In genomic region chr1:99964806-99965205, GRCh38 we compare ENCODE assay signal across 14 cellular contexts. TPM values are rescaled to one million over a fixed set of nuclear protein-coding genes. Genes with fewer than 3 reads are reported as not detected.
DNase-seq lines count a peak whose midpoint lies in the region; ATAC-seq, FAIRE-seq and TF ChIP-seq lines count a peak whose summit lies in the region.
"Had no signal": no experiment of that assay in that cellular context is flagged by ENCODE, and none has a peak within 500 bp of the region (broad histone marks: within the 10 kb centered on the region; RNA-seq: fewer than 3 reads in every experiment).

No MANE protein-coding gene starts in this region.

- DNase-seq in DMS79 (lab: John Stamatoyannopoulos, UW) = peak; percentile 38
- DNase-seq in WTC11 (ENCODE audit: low spot score) = no peak
- DNase-seq in mesothelial cell of epicardium (ENCODE audit: low spot score in 2 of 2, unreplicated experiment in 2 of 2) = no peak
- DNase-seq in frontal cortex (ENCODE audit: low spot score in 2 of 2) = no peak
- DNase-seq in NCI-H2107 (lab: John Stamatoyannopoulos, UW) = no peak
- no peak for DNase-seq in NCI-H2081 treated with DMSO at 0.1 percent for 48 hours (lab: John Stamatoyannopoulos, UW)
- DNase-seq: Caco-2, DND-41, GOT3, NCI-H1436 treated with DMSO at 0.1 percent for 48 hours, NCI-H446, NCI-H774 had no signal

- H3K4me3 Mint-ChIP-seq in WTC11 = no peak overlapping the region
- H3K4me3 Mint-ChIP-seq in mesothelial cell of epicardium = no peak overlapping the region

- no peak for TF ChIP-seq EP300 in Ishikawa (IDR thresholded peaks at IDR 0.05; ENCODE audit: borderline replicate concordance)

- no peak for TF ChIP-seq RAD21 in Ishikawa (IDR thresholded peaks at IDR 0.05; ENCODE audit: low read depth)

- no peak for TF ChIP-seq CTCF in WTC11 (IDR thresholded peaks at IDR 0.05)
- no peak for TF ChIP-seq CTCF in mesothelial cell of epicardium (IDR thresholded peaks at IDR 0.05; ENCODE audit: unreplicated experiment)

- H3K4me1 Mint-ChIP-seq in WTC11 (peaks cover 12% of the 10 kb centered on the region), mesothelial cell of epicardium (peaks cover 28% of the 10 kb centered on the region)

- no peak overlapping the region for H3K27ac Mint-ChIP-seq in WTC11
- H3K27ac Mint-ChIP-seq in mesothelial cell of epicardium = peak overlapping the region; percentile 9

- no peak for FAIRE-seq in frontal cortex (lab: Jason Lieb, UNC)
- FAIRE-seq: RCC 7860 had no signal

- ATAC-seq in WTC11 = peak; percentile 31

- H3K27me3 Mint-ChIP-seq in WTC11 (ENCODE audit: low read depth) (no peaks in the 10 kb centered on the region), mesothelial cell of epicardium (ENCODE audit: low read depth) (no peaks in the 10 kb centered on the region)

- POLR2A ChIA-PET in WTC11 (lab: Charles Lee) = no interaction called here

- CTCF ChIA-PET in WTC11 (lab: Charles Lee) = no interaction called here

- H3K36me3 Mint-ChIP-seq in WTC11 (no peaks in the 10 kb centered on the region), mesothelial cell of epicardium (no peaks in the 10 kb centered on the region)

- no peaks in the 10 kb centered on the region for H3K9me3 Mint-ChIP-seq in WTC11
- H3K9me3 Mint-ChIP-seq in mesothelial cell of epicardium = no peaks in the 10 kb centered on the region

TF ChIP-seq in Ishikawa, 13 proteins besides CTCF, POLR2A, EP300 and RAD21:
- TF ChIP-seq, protein P1, sequence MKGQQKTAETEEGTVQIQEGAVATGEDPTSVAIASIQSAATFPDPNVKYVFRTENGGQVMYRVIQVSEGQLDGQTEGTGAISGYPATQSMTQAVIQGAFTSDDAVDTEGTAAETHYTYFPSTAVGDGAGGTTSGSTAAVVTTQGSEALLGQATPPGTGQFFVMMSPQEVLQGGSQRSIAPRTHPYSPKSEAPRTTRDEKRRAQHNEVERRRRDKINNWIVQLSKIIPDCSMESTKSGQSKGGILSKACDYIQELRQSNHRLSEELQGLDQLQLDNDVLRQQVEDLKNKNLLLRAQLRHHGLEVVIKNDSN (IDR thresholded peaks at IDR 0.05) = peak; percentile 75
- no peak for TF ChIP-seq YY1 (IDR thresholded peaks at IDR 0.05; ENCODE audit: low read depth)

TF ChIP-seq in WTC11, 78 proteins besides CTCF, POLR2A, EP300 and RAD21:
- TF ChIP-seq USF2 (CRISPR knock-in tag; IDR thresholded peaks at IDR 0.05) (0 out of 2 replicates have a peak, but pooled peaks have one; percentile 17), E2F5 (CRISPR knock-in tag; IDR thresholded peaks at IDR 0.05) (no peak)
- TF ChIP-seq, protein P2, sequence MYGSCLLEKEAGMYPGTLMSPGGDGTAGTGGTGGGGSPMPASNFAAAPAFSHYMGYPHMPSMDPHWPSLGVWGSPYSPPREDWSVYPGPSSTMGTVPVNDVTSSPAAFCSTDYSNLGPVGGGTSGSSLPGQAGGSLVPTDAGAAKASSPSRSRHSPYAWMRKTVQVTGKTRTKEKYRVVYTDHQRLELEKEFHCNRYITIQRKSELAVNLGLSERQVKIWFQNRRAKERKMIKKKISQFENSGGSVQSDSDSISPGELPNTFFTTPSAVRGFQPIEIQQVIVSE (CRISPR knock-in tag; IDR thresholded peaks at IDR 0.05; ENCODE audit: borderline replicate concordance) = no peak
- TF ChIP-seq, protein P1 (CRISPR knock-in tag; IDR thresholded peaks at IDR 0.05) = peak; percentile 25; the same call in 1 of the 2 replicates

RNA-seq across cellular contexts. Expression of gene SLC35A3, which starts 5.0 kb away (rescaled TPM):
- total RNA-seq in WTC11 (2021) = 14.1 to 15.9 TPM (median 14.5 TPM) in 3 replicates
- 20.6 to 24.2 TPM (median 22.2 TPM) in 3 replicates for total RNA-seq in mesothelial cell of epicardium
- 31.8 TPM for total RNA-seq in frontal cortex
